ENCODE assay signal across 29 cellular contexts in genomic region chr14:104011824-104012517, GRCh38.
DNase-seq lines count a peak whose midpoint lies in the region; ATAC-seq, FAIRE-seq and TF ChIP-seq lines count a peak whose summit lies in the region.
"Had no signal": no experiment of that assay in that cellular context is flagged by ENCODE, and none has a peak within 500 bp of the region (broad histone marks: within the 10 kb centered on the region; RNA-seq: fewer than 3 reads in every experiment).

No MANE protein-coding gene starts in this region.

- 100% methylated on average over 1 of the region's 3 CpGs for WGBS in mammary epithelial cell (ENCODE audit: low coverage, missing lambda C conversion rate)
- 78 to 86% methylated on average over 3 of the region's 3 CpGs for WGBS in esophagus, 2 donors
- WGBS in pancreas, 2 donors = 56 to 57% methylated on average over 3 of the region's 3 CpGs

- no peak for FAIRE-seq in pancreas (lab: Jason Lieb, UNC)
- FAIRE-seq: A204.1, GM18507, H1 had no signal

- H3K27me3 Mint-ChIP-seq in activated naive CD4-positive, alpha-beta T cell treated with anti-CD3 and anti-CD28 coated beads, Interleukin-2, amount 10 ng/mL, durations not matched to agents 7 days and 5 days = peaks cover 13% of the 10 kb centered on the region
- H3K27me3 Mint-ChIP-seq: activated naive CD4-positive, alpha-beta T cell treated with anti-CD3 and anti-CD28 coated beads, Interleukin-2, amount 50 U/mL, for 24 hours had no signal

- dilution Hi-C loops in mammary epithelial cell (cut with HindIII; ENCODE audit: low sequenced_read_pairs) = no loop called here

- no peaks in the 10 kb centered on the region for H3K4me1 Mint-ChIP-seq in activated naive CD4-positive, alpha-beta T cell treated with anti-CD3 and anti-CD28 coated beads, Interleukin-2, amount 10 ng/mL, durations not matched to agents 7 days and 5 days
- H3K4me1 Mint-ChIP-seq: activated naive CD4-positive, alpha-beta T cell treated with anti-CD3 and anti-CD28 coated beads, Interleukin-2, amount 50 U/mL, for 24 hours; CD4-positive, alpha-beta memory T cell; WTC11 had no signal

- no peak overlapping the region for H3K9ac ChIP-seq in mammary epithelial cell (ENCODE audit: insufficient read depth, low read length)
- H3K9ac ChIP-seq: KMS-11 had no signal

- H3K79me2 ChIP-seq in mammary epithelial cell (ENCODE audit: insufficient read depth, low read length) = no peaks in the 10 kb centered on the region

- H3K9me3 ChIP-seq in mammary epithelial cell (replicated peaks; ENCODE audit: insufficient read depth, low read length) (no peaks in the 10 kb centered on the region), esophagus (ENCODE audit: control insufficient read depth in 2 of 2, insufficient read depth in 1 of 2, low read depth in 1 of 2, low read length in 1 of 2) (peaks cover 0 to 2% of the 10 kb centered on the region in 2 donors), pancreas (no peaks in the 10 kb centered on the region), upper lobe of right lung (no peaks in the 10 kb centered on the region)
- H3K9me3 ChIP-seq: sigmoid colon, upper lobe of left lung had no signal

- no peak for TF ChIP-seq CTCF in mammary epithelial cell (conservative IDR thresholded peaks at IDR 0.05 in 1 of 2, IDR thresholded peaks at IDR 0.05 in 1 of 2; ENCODE audit: extremely low read depth in 1 of 2, insufficient read depth in 1 of 2, low read depth in 1 of 2, low read length in 2 of 2)
- TF ChIP-seq CTCF in pancreas (IDR thresholded peaks at IDR 0.05) = no peak
- TF ChIP-seq CTCF in upper lobe of right lung (IDR thresholded peaks at IDR 0.05) = no peak

- H3K4me1 ChIP-seq in mammary epithelial cell (ENCODE audit: insufficient read depth, low read length) (no peaks in the 10 kb centered on the region), esophagus (ENCODE audit: control insufficient read depth in 2 of 2, insufficient read depth in 2 of 2, low read length in 1 of 2) (no peaks in the 10 kb centered on the region), pancreas (no peaks in the 10 kb centered on the region), upper lobe of right lung (no peaks in the 10 kb centered on the region)
- H3K4me1 ChIP-seq: sigmoid colon, upper lobe of left lung had no signal

- no TSS peak for BruUV-seq in mammary epithelial cell (replicated peaks; lab: Mats Ljungman, UMichigan)

- H2AFZ ChIP-seq in mammary epithelial cell (ENCODE audit: low read depth, low read length) = no peak overlapping the region

- H3K36me3 Mint-ChIP-seq in activated naive CD4-positive, alpha-beta T cell treated with anti-CD3 and anti-CD28 coated beads, Interleukin-2, amount 10 ng/mL, durations not matched to agents 7 days and 5 days = no peaks in the 10 kb centered on the region
- H3K36me3 Mint-ChIP-seq: activated naive CD4-positive, alpha-beta T cell treated with anti-CD3 and anti-CD28 coated beads, Interleukin-2, amount 50 U/mL, for 24 hours; CD4-positive, alpha-beta memory T cell; natural killer cell treated with Interleukin-12 subunit alpha and Interleukin-12 subunit beta and Interleukin-15 and Interleukin-18, amount 100 ng/mL, for 72 hours; WTC11 had no signal

- H3K27ac ChIP-seq in mammary epithelial cell (ENCODE audit: insufficient read depth, low read depth, low read length) (no peak overlapping the region), esophagus (ENCODE audit: low read depth in 2 of 2, low read length in 1 of 2) (peak overlapping the region; percentile 4 to 65), pancreas (no peak overlapping the region), upper lobe of right lung (no peak overlapping the region)
- H3K27ac ChIP-seq: KMS-11, sigmoid colon, upper lobe of left lung had no signal

- no peaks in the 10 kb centered on the region for H3K9me3 Mint-ChIP-seq in activated naive CD4-positive, alpha-beta T cell treated with anti-CD3 and anti-CD28 coated beads, Interleukin-2, amount 10 ng/mL, durations not matched to agents 7 days and 5 days
- H3K9me3 Mint-ChIP-seq: activated naive CD4-positive, alpha-beta T cell treated with anti-CD3 and anti-CD28 coated beads, Interleukin-2, amount 50 U/mL, for 24 hours; CD4-positive, alpha-beta memory T cell; natural killer cell treated with Interleukin-12 subunit alpha and Interleukin-12 subunit beta and Interleukin-15 and Interleukin-18, amount 100 ng/mL, for 72 hours; T-helper 2 cell treated with Interferon-gamma antibody and Interleukin-4, amounts not matched to agents 5 μg/mL and 100 μg/mL, for 36 hours had no signal

- H3K4me3 ChIP-seq in mammary epithelial cell (replicated peaks in 1 of 3; ENCODE audit: insufficient read depth in 1 of 3, low read depth in 2 of 3, low read length in 3 of 3) = no peak overlapping the region
- no peak overlapping the region for H3K4me3 ChIP-seq in esophagus (ENCODE audit: low read depth in 1 of 2, low read length in 2 of 2)
- no peak overlapping the region for H3K4me3 ChIP-seq in pancreas
- no peak overlapping the region for H3K4me3 ChIP-seq in upper lobe of right lung
- H3K4me3 ChIP-seq: sigmoid colon, upper lobe of left lung had no signal

- H4K20me1 ChIP-seq in mammary epithelial cell (ENCODE audit: insufficient read depth, low read length) = no peaks in the 10 kb centered on the region

- no peak overlapping the region for H3K27ac Mint-ChIP-seq in activated naive CD4-positive, alpha-beta T cell treated with anti-CD3 and anti-CD28 coated beads, Interleukin-2, amount 10 ng/mL, durations not matched to agents 7 days and 5 days
- H3K27ac Mint-ChIP-seq: activated naive CD4-positive, alpha-beta T cell treated with anti-CD3 and anti-CD28 coated beads, Interleukin-2, amount 50 U/mL, for 24 hours; CD4-positive, alpha-beta memory T cell; natural killer cell treated with Interleukin-12 subunit alpha and Interleukin-12 subunit beta and Interleukin-15 and Interleukin-18, amount 100 ng/mL, for 72 hours; T-helper 2 cell treated with Interferon-gamma antibody and Interleukin-4, amounts not matched to agents 5 μg/mL and 100 μg/mL, for 36 hours; WTC11 had no signal

- H3K4me2 ChIP-seq in mammary epithelial cell (ENCODE audit: insufficient read depth, low read depth, low read length) = no peak overlapping the region
- H3K4me2 ChIP-seq: KMS-11 had no signal

- ATAC-seq in pancreas (peak; percentile 60 to 92 (median 89)), upper lobe of right lung (peak; percentile 90), HG03196 (IDR thresholded peaks at IDR 0.05; ENCODE audit: unreplicated experiment) (no peak)
- ATAC-seq: WTC11 had no signal

- no peaks in the 10 kb centered on the region for H3K36me3 ChIP-seq in mammary epithelial cell (ENCODE audit: insufficient read depth, low read length)
- no peaks in the 10 kb centered on the region for H3K36me3 ChIP-seq in esophagus (ENCODE audit: control insufficient read depth in 2 of 2, insufficient read depth in 2 of 2, low read length in 1 of 2)
- H3K36me3 ChIP-seq in pancreas = no peaks in the 10 kb centered on the region
- H3K36me3 ChIP-seq in upper lobe of right lung = no peaks in the 10 kb centered on the region
- H3K36me3 ChIP-seq: sigmoid colon, upper lobe of left lung had no signal

- CTCF ChIA-PET in mammary epithelial cell (lab: Charles Lee; ENCODE audit: low non-redundant PET) = no interaction called here
- CTCF ChIA-PET in activated naive CD4-positive, alpha-beta T cell treated with anti-CD3 and anti-CD28 coated beads, Interleukin-2, amount 10 ng/mL, durations not matched to agents 7 days and 5 days (lab: Charles Lee) = no interaction called here

- intact Hi-C loops in mammary epithelial cell (cut with micrococcal nuclease) = no loop called here
- intact Hi-C loops in pancreas (cut with DNase I) = no loop called here
- intact Hi-C loops in upper lobe of right lung (cut with DNase I) = no loop called here

- no peak overlapping the region for H3K4me3 Mint-ChIP-seq in activated naive CD4-positive, alpha-beta T cell treated with anti-CD3 and anti-CD28 coated beads, Interleukin-2, amount 10 ng/mL, durations not matched to agents 7 days and 5 days
- H3K4me3 Mint-ChIP-seq: activated naive CD4-positive, alpha-beta T cell treated with anti-CD3 and anti-CD28 coated beads, Interleukin-2, amount 50 U/mL, for 24 hours; CD4-positive, alpha-beta memory T cell; natural killer cell treated with Interleukin-12 subunit alpha and Interleukin-12 subunit beta and Interleukin-15 and Interleukin-18, amount 100 ng/mL, for 72 hours; T-helper 2 cell treated with Interferon-gamma antibody and Interleukin-4, amounts not matched to agents 5 μg/mL and 100 μg/mL, for 36 hours; WTC11 had no signal

- H3K27me3 ChIP-seq in mammary epithelial cell (ENCODE audit: insufficient read depth, low read length) = no peaks in the 10 kb centered on the region
- no peaks in the 10 kb centered on the region for H3K27me3 ChIP-seq in esophagus (ENCODE audit: control insufficient read depth in 1 of 2, insufficient read depth in 2 of 2, low read length in 2 of 2)
- no peaks in the 10 kb centered on the region for H3K27me3 ChIP-seq in pancreas
- H3K27me3 ChIP-seq in upper lobe of right lung = no peaks in the 10 kb centered on the region
- H3K27me3 ChIP-seq: upper lobe of left lung had no signal

- DNase-seq in T47D (ENCODE audit: low read depth in 1 of 2, low spot score in 1 of 2) (peak; percentile 24 to 78), mammary epithelial cell (no peak), pancreas (peak in 3 of 6 donors; percentile 40 to 48 (median 42)), upper lobe of right lung (peak; percentile 76), NCI-H748 treated with DMSO at 0.1 percent for 48 hours (lab: John Stamatoyannopoulos, UW) (no peak)
- DNase-seq in activated naive CD4-positive, alpha-beta T cell treated with anti-CD3 and anti-CD28 coated beads, Interleukin-2, amount 10 ng/mL, durations not matched to agents 7 days and 5 days = no peak
- DNase-seq: activated CD4-positive, alpha-beta T cell treated with anti-CD3 and anti-CD28 coated beads, Interleukin-2, amount 50 U/mL, for 1 hour; AML-193; aorta; CD4-positive, alpha-beta memory T cell; DMS153; GDM1; midbrain; NCI-H1694 treated with DMSO at 0.1 percent for 48 hours; NCI-H2171 treated with DMSO at 0.1 percent for 48 hours; NCI-H524 treated with DMSO at 0.1 percent for 48 hours; sigmoid colon; stimulated activated CD8-positive, alpha-beta memory T cell treated with anti-CD3 and anti-CD28 coated beads, Interleukin-4, amount 100 ng/mL, for 48 hours had no signal

- in situ Hi-C loops in T47D (cut with HindIII; ENCODE audit: low pct_unique_long_range_greater_than_20kb, low sequenced_read_pairs) = no loop called here
- in situ Hi-C loops in mammary epithelial cell (cut with MboI; ENCODE audit: low sequenced_read_pairs in 2 of 2) = no loop called here

Comparison
In these comparisons a context has a peak if more than half of its experiments do, and no peak if none do; other contexts are left out.
1. DNase-seq: peak in T47D (2 of 2) and upper lobe of right lung (single experiment); none in mammary epithelial cell (single experiment), activated naive CD4-positive, alpha-beta T cell treated with anti-CD3 and anti-CD28 coated beads, Interleukin-2, amount 10 ng/mL, durations not matched to agents 7 days and 5 days (single experiment) and NCI-H748 treated with DMSO at 0.1 percent for 48 hours (single experiment).
2. H3K27ac ChIP-seq: peak in esophagus (2 of 2); none in mammary epithelial cell (single experiment), pancreas (0 of 4) and upper lobe of right lung (single experiment).